Comparison of ENCODE assay signal across 1 cellular context in genomic region chr9:101027733-101028345, GRCh38.
A peak's percentile ranks its signal among the peaks of the same experiment; 100 is the strongest.
TF ChIP-seq lines count a peak whose summit lies in the region.

No MANE protein-coding gene starts in this region.

TF ChIP-seq in HepG2, 621 proteins besides CTCF, POLR2A, EP300 and RAD21 (continued from another document):
- TF ChIP-seq POGK (CRISPR knock-in tag; conservative IDR thresholded peaks at IDR 0.05) (0 out of 2 replicates have a peak, but pooled peaks have one; percentile 11), ZNF749 (CRISPR knock-in tag; IDR thresholded peaks at IDR 0.05; ENCODE audit: borderline replicate concordance) (no peak), ZNF274 (CRISPR knock-in tag; IDR thresholded peaks at IDR 0.05) (no peak), ZNF362 (CRISPR knock-in tag; IDR thresholded peaks at IDR 0.05; ENCODE audit: borderline replicate concordance) (peak; percentile 57; the same call in 1 of the 2 replicates), NONO (IDR thresholded peaks at IDR 0.05) (no peak), NONO (CRISPR knock-in tag; conservative IDR thresholded peaks at IDR 0.05) (no peak), KAT2B (IDR thresholded peaks at IDR 0.05; ENCODE audit: borderline replicate concordance, low read depth, low read length) (no peak), ZNF292 (CRISPR knock-in tag; IDR thresholded peaks at IDR 0.05; ENCODE audit: borderline replicate concordance, low read depth) (no peak), ZBTB34 (CRISPR knock-in tag; IDR thresholded peaks at IDR 0.05) (0 out of 2 replicates have a peak, but pooled peaks have one; percentile 30), ZNF143 (CRISPR knock-in tag; IDR thresholded peaks at IDR 0.05) (no peak), KAT7 (CRISPR knock-in tag; IDR thresholded peaks at IDR 0.05; ENCODE audit: borderline replicate concordance) (no peak), TARDBP (CRISPR knock-in tag; IDR thresholded peaks at IDR 0.05) (peak; percentile 28), ZEB1 (IDR thresholded peaks at IDR 0.05; ENCODE audit: insufficient replicate concordance, low read depth) (peak; percentile 3), KLF15 (CRISPR knock-in tag; IDR thresholded peaks at IDR 0.05; ENCODE audit: borderline replicate concordance) (0 out of 2 replicates have a peak, but pooled peaks have one; percentile 6), MLXIP (CRISPR knock-in tag; IDR thresholded peaks at IDR 0.05; ENCODE audit: borderline replicate concordance) (no peak), ZNF672 (CRISPR knock-in tag; IDR thresholded peaks at IDR 0.05) (no peak)
